18 cellular contexts compared by ENCODE assay signal in genomic region chr16:56884929-56885328, GRCh38. TPM values are rescaled to one million over a fixed set of nuclear protein-coding genes. Genes with fewer than 3 reads are reported as not detected.
"Had no signal": no experiment of that assay in that cellular context is flagged by ENCODE, and none has a peak within 500 bp of the region (broad histone marks: within the 10 kb centered on the region; RNA-seq: fewer than 3 reads in every experiment).

No MANE protein-coding gene starts in this region.

RNA-seq across cellular contexts. Expression of gene SLC12A3, which starts 19.9 kb away (rescaled TPM):
- total RNA-seq: chondrocyte, colonic mucosa, dermis microvascular lymphatic vessel endothelial cell, endodermal cell, esophagus mucosa, esophagus squamous epithelium, gastrocnemius medialis, glomerular endothelial cell, heart right ventricle, left cardiac atrium, left lung, left ventricle myocardium superior, lower leg skin, lower lobe of right lung, lung microvascular endothelial cell, mesenteric fat pad, mesothelial cell of epicardium, mucosa of descending colon had no signal
